1 cellular context compared by ENCODE assay signal in genomic region chr2:112764071-112765044, GRCh38.
TF ChIP-seq lines count a peak whose summit lies in the region.

CKAP2L (minus strand) TSS chr2:112764609; CDS start chr2:112764598, 11 bp downstream.

TF ChIP-seq in K562, 482 proteins besides CTCF, POLR2A, EP300 and RAD21 (continued from another document and continues in another):
- TF ChIP-seq PRDM10 (IDR thresholded peaks at IDR 0.05; ENCODE audit: partially characterized antibody) = no peak
- TF ChIP-seq PHTF2 (CRISPR knock-in tag; IDR thresholded peaks at IDR 0.05) = no peak
- no peak for TF ChIP-seq RBM39 (optimal IDR thresholded peaks at IDR 0.05; ENCODE audit: low read depth, low read length)
- no peak for TF ChIP-seq ELF4 (CRISPR knock-in tag; IDR thresholded peaks at IDR 0.05)
- no peak for TF ChIP-seq MCM2 (IDR thresholded peaks at IDR 0.05; ENCODE audit: low read depth)
- no peak for TF ChIP-seq SNAPC5 (CRISPR knock-in tag; IDR thresholded peaks at IDR 0.05)
- no peak for TF ChIP-seq OTX1 (CRISPR knock-in tag; IDR thresholded peaks at IDR 0.05)
- TF ChIP-seq HDAC3 (IDR thresholded peaks at IDR 0.05; ENCODE audit: borderline replicate concordance, partially characterized antibody) = no peak
- TF ChIP-seq ILK (tag; IDR thresholded peaks at IDR 0.05; ENCODE audit: borderline replicate concordance, low read depth) = no peak
- no peak for TF ChIP-seq LEF1 (IDR thresholded peaks at IDR 0.05)
- TF ChIP-seq THRAP3 (IDR thresholded peaks at IDR 0.05; ENCODE audit: borderline replicate concordance) = no peak
- TF ChIP-seq PHF20 (IDR thresholded peaks at IDR 0.05; ENCODE audit: partially characterized antibody) = peak; percentile 36
- no peak for TF ChIP-seq THRA (IDR thresholded peaks at IDR 0.05)
- TF ChIP-seq ZNF407 (IDR thresholded peaks at IDR 0.05; ENCODE audit: low read depth) = no peak
- no peak for TF ChIP-seq ZNF3 (CRISPR knock-in tag; IDR thresholded peaks at IDR 0.05)
- no peak for TF ChIP-seq SMARCA5 (IDR thresholded peaks at IDR 0.05)
- no peak for TF ChIP-seq CSDE1 (IDR thresholded peaks at IDR 0.05)
- TF ChIP-seq RAD51 (IDR thresholded peaks at IDR 0.05; ENCODE audit: borderline replicate concordance, low read depth) = no peak
- TF ChIP-seq KDM1A (IDR thresholded peaks at IDR 0.05) = no peak
- 0 out of 2 replicates have a peak, but pooled peaks have one; percentile 23 for TF ChIP-seq CBX1 (IDR thresholded peaks at IDR 0.05; ENCODE audit: low read depth)
- TF ChIP-seq RNF219 (CRISPR knock-in tag; IDR thresholded peaks at IDR 0.05) = no peak
- TF ChIP-seq NCOA6 (IDR thresholded peaks at IDR 0.05) = peak; percentile 49; the same call in 1 of the 2 replicates
- TF ChIP-seq ARID1B (IDR thresholded peaks at IDR 0.05) = no peak
- TF ChIP-seq FOXM1 (IDR thresholded peaks at IDR 0.05; ENCODE audit: low read depth) = peak; percentile 100
- peak; percentile 99 for TF ChIP-seq FOXM1 (CRISPR knock-in tag; IDR thresholded peaks at IDR 0.05; ENCODE audit: low read depth)
- peak; percentile 92 for TF ChIP-seq CREB1 (IDR thresholded peaks at IDR 0.05)
- TF ChIP-seq CREB1 (CRISPR knock-in tag; IDR thresholded peaks at IDR 0.05) = peak; percentile 92
- no peak for TF ChIP-seq NCOA2 (IDR thresholded peaks at IDR 0.05; ENCODE audit: partially characterized antibody in 2 of 2)
- no peak for TF ChIP-seq POU5F1 (IDR thresholded peaks at IDR 0.05; ENCODE audit: borderline replicate concordance, low read depth, low read length, partially characterized antibody)
- no peak for TF ChIP-seq KHSRP (IDR thresholded peaks at IDR 0.05)
- no peak for TF ChIP-seq SMC3 (conservative IDR thresholded peaks at IDR 0.05; ENCODE audit: insufficient read depth, low read depth, low read length)
- no peak for TF ChIP-seq MTF1 (CRISPR knock-in tag; IDR thresholded peaks at IDR 0.05; ENCODE audit: borderline replicate concordance)
- TF ChIP-seq MCM7 (IDR thresholded peaks at IDR 0.05) = no peak
- TF ChIP-seq ZNF124 (CRISPR knock-in tag; IDR thresholded peaks at IDR 0.05) = no peak
- peak; percentile 79 for TF ChIP-seq CCNT2 (IDR thresholded peaks at IDR 0.05; ENCODE audit: borderline replicate concordance, extremely low read depth, insufficient read length, low read depth, low read length)
- peak; percentile 61 for TF ChIP-seq C11orf30 (IDR thresholded peaks at IDR 0.05; ENCODE audit: low read depth)
- no peak for TF ChIP-seq ZNF444 (CRISPR knock-in tag; IDR thresholded peaks at IDR 0.05)
- no peak for TF ChIP-seq ZNF184 (CRISPR knock-in tag; IDR thresholded peaks at IDR 0.05)
- TF ChIP-seq NR0B1 (IDR thresholded peaks at IDR 0.05; ENCODE audit: partially characterized antibody) = no peak
- TF ChIP-seq CREM (IDR thresholded peaks at IDR 0.05; ENCODE audit: low read depth) = peak; percentile 94
- no peak for TF ChIP-seq KAT2B (IDR thresholded peaks at IDR 0.05; ENCODE audit: low read depth, low read length)
- TF ChIP-seq ZBTB12 (CRISPR knock-in tag; IDR thresholded peaks at IDR 0.05) = peak; percentile 90
- TF ChIP-seq ZBTB8A (IDR thresholded peaks at IDR 0.05; ENCODE audit: partially characterized antibody) = no peak
- no peak for TF ChIP-seq ZNF347 (CRISPR knock-in tag; IDR thresholded peaks at IDR 0.05; ENCODE audit: low read depth)
- TF ChIP-seq ETV1 (tag; conservative IDR thresholded peaks at IDR 0.05; ENCODE audit: low read depth) = no peak
- no peak for TF ChIP-seq ERF (CRISPR knock-in tag; IDR thresholded peaks at IDR 0.05)
- TF ChIP-seq ZNF655 (CRISPR knock-in tag; IDR thresholded peaks at IDR 0.05) = no peak
- TF ChIP-seq FOXK1 (CRISPR knock-in tag; IDR thresholded peaks at IDR 0.05; ENCODE audit: borderline replicate concordance) = no peak
